9 cellular contexts compared by ENCODE assay signal in genomic region chr1:92859400-92860039, GRCh38. TPM values are rescaled to one million over a fixed set of nuclear protein-coding genes. Genes with fewer than 3 reads are reported as not detected.
DNase-seq lines count a peak whose midpoint lies in the region; ATAC-seq and TF ChIP-seq lines count a peak whose summit lies in the region.
"Had no signal": no experiment of that assay in that cellular context is flagged by ENCODE, and none has a peak within 500 bp of the region (broad histone marks: within the 10 kb centered on the region; RNA-seq: fewer than 3 reads in every experiment).

No MANE protein-coding gene starts in this region.

- H3K27me3 Mint-ChIP-seq in activated naive CD8-positive, alpha-beta T cell treated with anti-CD3 and anti-CD28 coated beads for 36 hours, result no peaks in the 10 kb centered on the region
- no peaks in the 10 kb centered on the region for H3K27me3 Mint-ChIP-seq in memory B cell

- H2AFZ ChIP-seq in mammary epithelial cell (ENCODE audit: low read depth, low read length), result peak overlapping the region; percentile 62

- H3K4me3 ChIP-seq in mammary epithelial cell (replicated peaks in 1 of 3; ENCODE audit: insufficient read depth in 1 of 3, low read depth in 2 of 3, low read length in 3 of 3), result no peak overlapping the region
- H3K4me3 ChIP-seq in breast epithelium, result peak overlapping the region in 1 of 3 donors; percentile 21
- H3K4me3 ChIP-seq in uterus, result no peak overlapping the region

- no peak overlapping the region for H3K9ac ChIP-seq in mammary epithelial cell (ENCODE audit: insufficient read depth, low read length)

- no peaks in the 10 kb centered on the region for H3K9me3 Mint-ChIP-seq in activated naive CD8-positive, alpha-beta T cell treated with anti-CD3 and anti-CD28 coated beads for 36 hours
- H3K9me3 Mint-ChIP-seq in memory B cell, result no peaks in the 10 kb centered on the region

- H3K4me1 Mint-ChIP-seq in activated naive CD8-positive, alpha-beta T cell treated with anti-CD3 and anti-CD28 coated beads for 36 hours, result peaks cover 13% of the 10 kb centered on the region
- H3K4me1 Mint-ChIP-seq in memory B cell, result peaks cover 8% of the 10 kb centered on the region
- H3K4me1 Mint-ChIP-seq: nephron progenitor cell had no signal

- H3K27ac ChIP-seq in mammary epithelial cell (ENCODE audit: insufficient read depth, low read depth, low read length) (no peak overlapping the region), breast epithelium (no peak overlapping the region), uterus (peak overlapping the region; percentile 13 to 57)

- dilution Hi-C loops in mammary epithelial cell (cut with HindIII; ENCODE audit: low sequenced_read_pairs), result no loop called here

- no peaks in the 10 kb centered on the region for H3K4me1 ChIP-seq in mammary epithelial cell (ENCODE audit: insufficient read depth, low read length)
- H3K4me1 ChIP-seq in breast epithelium, result no peaks in the 10 kb centered on the region
- no peaks in the 10 kb centered on the region for H3K4me1 ChIP-seq in uterus

- ATAC-seq in memory B cell (ENCODE audit: low read depth) (peak; percentile 7), GM21619 (IDR thresholded peaks at IDR 0.05; ENCODE audit: unreplicated experiment) (no peak)

- DNase-seq in mammary epithelial cell, result no peak
- no peak for DNase-seq in breast epithelium (ENCODE audit: low spot score in 2 of 2)
- DNase-seq in activated naive CD8-positive, alpha-beta T cell treated with anti-CD3 and anti-CD28 coated beads for 36 hours, result no peak
- DNase-seq in memory B cell (ENCODE audit: low spot score in 2 of 2), result no peak
- no peak for DNase-seq in uterus
- DNase-seq in NCI-H748 (lab: John Stamatoyannopoulos, UW; ENCODE audit: unreplicated experiment), result no peak
- DNase-seq in stimulated activated CD4-positive, alpha-beta T cell treated with anti-CD3 and anti-CD28 coated beads, Interleukin-4, amount 100 ng/mL, for 4 hours, result no peak

- H3K36me3 ChIP-seq in mammary epithelial cell (ENCODE audit: insufficient read depth, low read length) (no peaks in the 10 kb centered on the region), breast epithelium (no peaks in the 10 kb centered on the region), uterus (no peaks in the 10 kb centered on the region)

- no peaks in the 10 kb centered on the region for H4K20me1 ChIP-seq in mammary epithelial cell (ENCODE audit: insufficient read depth, low read length)

- in situ Hi-C loops in mammary epithelial cell (cut with MboI; ENCODE audit: low sequenced_read_pairs in 2 of 2), result loop anchor here (5.0 to 10.0 kb wide), 2 partner anchors 98 to 135 kb away; no protein-coding TSS in a partner anchor

- H3K27ac Mint-ChIP-seq in activated naive CD8-positive, alpha-beta T cell treated with anti-CD3 and anti-CD28 coated beads for 36 hours, result peak overlapping the region; percentile 9
- H3K27ac Mint-ChIP-seq in memory B cell, result no peak overlapping the region
- H3K27ac Mint-ChIP-seq: nephron progenitor cell had no signal

- peak overlapping the region; percentile 55 for H3K4me2 ChIP-seq in mammary epithelial cell (ENCODE audit: insufficient read depth, low read depth, low read length)

- intact Hi-C loops in mammary epithelial cell (cut with micrococcal nuclease) (loop anchor here (1.0 to 2.0 kb wide), 5 partner anchors 50 to 203 kb away; no protein-coding TSS in a partner anchor), breast epithelium (cut with DNase I; ENCODE audit: low total_unique reads) (loop anchor here (10.0 kb wide), 1 partner anchor 135 kb away; no protein-coding TSS in a partner anchor), uterus (cut with DNase I; ENCODE audit: low total_unique reads) (loop anchor here (10.0 kb wide), 1 partner anchor 135 kb away; no protein-coding TSS in a partner anchor)

- WGBS in mammary epithelial cell (ENCODE audit: low coverage, missing lambda C conversion rate), result 47% methylated on average over 7 of the region's 7 CpGs

- H3K36me3 Mint-ChIP-seq in activated naive CD8-positive, alpha-beta T cell treated with anti-CD3 and anti-CD28 coated beads for 36 hours, result peaks cover 8% of the 10 kb centered on the region
- peaks cover 15% of the 10 kb centered on the region for H3K36me3 Mint-ChIP-seq in memory B cell

- H3K9me3 ChIP-seq in mammary epithelial cell (replicated peaks; ENCODE audit: insufficient read depth, low read length) (no peaks in the 10 kb centered on the region), breast epithelium (no peaks in the 10 kb centered on the region), uterus (no peaks in the 10 kb centered on the region)

- no peak for TF ChIP-seq CTCF in mammary epithelial cell (conservative IDR thresholded peaks at IDR 0.05 in 1 of 2, IDR thresholded peaks at IDR 0.05 in 1 of 2; ENCODE audit: extremely low read depth in 1 of 2, insufficient read depth in 1 of 2, low read depth in 1 of 2, low read length in 2 of 2)
- TF ChIP-seq CTCF in breast epithelium (IDR thresholded peaks at IDR 0.05), result no peak
- TF ChIP-seq CTCF in uterus (IDR thresholded peaks at IDR 0.05), result no peak

- CTCF ChIA-PET in mammary epithelial cell (lab: Charles Lee; ENCODE audit: low non-redundant PET), result interaction anchor here (0.6 to 0.7 kb wide), 3 partner anchors 28 to 134 kb away, joined by 3 to 5 read pairs (median 5); partner anchors contain the start of gene RPL5

- H3K4me3 Mint-ChIP-seq in activated naive CD8-positive, alpha-beta T cell treated with anti-CD3 and anti-CD28 coated beads for 36 hours, result peak overlapping the region; percentile 8
- H3K4me3 Mint-ChIP-seq in memory B cell, result peak overlapping the region; percentile 28
- H3K4me3 Mint-ChIP-seq: nephron progenitor cell had no signal

- H3K79me2 ChIP-seq in mammary epithelial cell (ENCODE audit: insufficient read depth, low read length), result no peaks in the 10 kb centered on the region

- TF ChIP-seq POLR2A in breast epithelium (IDR thresholded peaks at IDR 0.05) (no peak), uterus (IDR thresholded peaks at IDR 0.05) (no peak)

- BruUV-seq in mammary epithelial cell (replicated peaks; lab: Mats Ljungman, UMichigan), result no TSS peak

- no peaks in the 10 kb centered on the region for H3K27me3 ChIP-seq in mammary epithelial cell (ENCODE audit: insufficient read depth, low read length)
- H3K27me3 ChIP-seq in breast epithelium, result no peaks in the 10 kb centered on the region
- H3K27me3 ChIP-seq in uterus, result no peaks in the 10 kb centered on the region

RNA-seq across cellular contexts. Expression of gene RPL5, which starts 27.7 kb away (rescaled TPM):
- total RNA-seq in mammary epithelial cell (1,000 to 10,000 TPM; 1,045 to 1,097 TPM), breast epithelium (1,000 to 10,000 TPM; 1,682 to 2,363 (median 2,105) TPM), uterus (1,000 to 10,000 TPM; 1,299 to 3,386 (median 2,410) TPM)
- 1,681 TPM for polyA plus RNA-seq in mammary epithelial cell
- polyA minus RNA-seq in mammary epithelial cell, result 816 TPM
- 1,000 to 10,000 TPM; 1,677 to 1,713 TPM for total RNA-seq in activated naive CD8-positive, alpha-beta T cell treated with anti-CD3 and anti-CD28 coated beads for 36 hours

Comparison
In these comparisons a context has a peak if more than half of its experiments do, and no peak if none do; other contexts are left out.
1. H3K27ac ChIP-seq: peak in uterus (2 of 2); none in mammary epithelial cell (single experiment) and breast epithelium (0 of 2).